Comparison of ENCODE assay signal across 1 cellular context in genomic region chr14:103144085-103144484, GRCh38.
TF ChIP-seq lines count a peak whose summit lies in the region.

No MANE protein-coding gene starts in this region.

TF ChIP-seq in IMR-90, 13 proteins besides CTCF, POLR2A, EP300 and RAD21:
- TF ChIP-seq MXI1 (IDR thresholded peaks at IDR 0.05; ENCODE audit: borderline replicate concordance, low read depth, low read length) (no peak), USF2 (IDR thresholded peaks at IDR 0.05; ENCODE audit: low read depth, low read length) (no peak), MAFK (IDR thresholded peaks at IDR 0.05; ENCODE audit: low read depth, low read length) (no peak), SMC3 (IDR thresholded peaks at IDR 0.05; ENCODE audit: low read depth, low read length) (no peak), FOS (IDR thresholded peaks at IDR 0.05; ENCODE audit: low read depth, low read length) (no peak), NFE2L2 (IDR thresholded peaks at IDR 0.05; ENCODE audit: low read depth, low read length) (no peak), MAZ (IDR thresholded peaks at IDR 0.05; ENCODE audit: borderline replicate concordance, low read depth, low read length) (no peak), CHD1 (IDR thresholded peaks at IDR 0.05; ENCODE audit: low read depth, low read length) (no peak), CEBPB (IDR thresholded peaks at IDR 0.05; ENCODE audit: low read depth, low read length) (no peak), ELK1 (IDR thresholded peaks at IDR 0.05; ENCODE audit: borderline replicate concordance, low read depth, low read length) (no peak), RCOR1 (IDR thresholded peaks at IDR 0.05; ENCODE audit: insufficient replicate concordance, low read length) (no peak)
TF ChIP-seq in IMR-90: peak in this region for 0.
